In genomic region chr3:129173206-129173605, GRCh38 we compare ENCODE assay signal across 25 cellular contexts. TPM values are rescaled to one million over a fixed set of nuclear protein-coding genes. Genes with fewer than 3 reads are reported as not detected.
A peak's percentile ranks its signal among the peaks of the same experiment; 100 is the strongest.
DNase-seq lines count a peak whose midpoint lies in the region; ATAC-seq and TF ChIP-seq lines count a peak whose summit lies in the region.
"Had no signal": no experiment of that assay in that cellular context is flagged by ENCODE, and none has a peak within 500 bp of the region (broad histone marks: within the 10 kb centered on the region; RNA-seq: fewer than 3 reads in every experiment).

No MANE protein-coding gene starts in this region.

- H3K4me1 ChIP-seq in CD8-positive, alpha-beta T cell (ENCODE audit: insufficient read depth, low read length), result peaks cover 59% of the 10 kb centered on the region
- peaks cover 41 to 47% of the 10 kb centered on the region in 2 donors for H3K4me1 ChIP-seq in naive thymus-derived CD4-positive, alpha-beta T cell (ENCODE audit: control insufficient read depth in 2 of 2, insufficient read depth in 2 of 2, low read length in 2 of 2)
- H3K4me1 ChIP-seq: SJCRH30 had no signal

- peaks cover 26% of the 10 kb centered on the region for H3K36me3 ChIP-seq in CD8-positive, alpha-beta T cell (ENCODE audit: insufficient read depth, low read length)
- H3K36me3 ChIP-seq in naive thymus-derived CD4-positive, alpha-beta T cell (ENCODE audit: control insufficient read depth in 2 of 3, insufficient read depth in 3 of 3, low read length in 3 of 3), result peaks cover 12 to 44% (median 24%) of the 10 kb centered on the region in 3 experiments

- TF ChIP-seq CTCF in 22Rv1 (IDR thresholded peaks at IDR 0.05), result no peak
- no peak for TF ChIP-seq CTCF in CD8-positive, alpha-beta T cell (IDR thresholded peaks at IDR 0.05)
- no peak for TF ChIP-seq CTCF in brain (conservative IDR thresholded peaks at IDR 0.05)
- TF ChIP-seq CTCF in GM20000 (IDR thresholded peaks at IDR 0.05; ENCODE audit: extremely low read depth, missing control alignments), result no peak

- POLR2A ChIA-PET in CD8-positive, alpha-beta T cell (lab: Charles Lee), result interaction anchor here (0.7 kb wide), 1 partner anchor 52 kb away, joined by 3 read pairs; the partner anchor contains the start of gene RAB43
- POLR2A ChIA-PET in naive thymus-derived CD4-positive, alpha-beta T cell (lab: Charles Lee), result no interaction called here

- no peaks in the 10 kb centered on the region for H3K9me3 Mint-ChIP-seq in CD8-positive, alpha-beta T cell
- H3K9me3 Mint-ChIP-seq in brain, result no peaks in the 10 kb centered on the region
- peaks cover 0 to 2% (median 0%) of the 10 kb centered on the region in 11 donors for H3K9me3 Mint-ChIP-seq in naive thymus-derived CD4-positive, alpha-beta T cell
- H3K9me3 Mint-ChIP-seq: dendritic cell treated with granulocyte-macrophage colony-stimulating factor and Interleukin-4, amounts not matched to agents 40 ng/mL and 50 ng/mL, for 4 days had no signal

- H3K9me3 ChIP-seq in CD8-positive, alpha-beta T cell (ENCODE audit: low read length), result no peaks in the 10 kb centered on the region
- no peaks in the 10 kb centered on the region for H3K9me3 ChIP-seq in naive thymus-derived CD4-positive, alpha-beta T cell (ENCODE audit: control insufficient read depth in 2 of 3, low read length in 3 of 3)
- H3K9me3 ChIP-seq: body of pancreas, pancreas, SJCRH30 had no signal

- H3K4me3 ChIP-seq in CD8-positive, alpha-beta T cell (ENCODE audit: low read depth, low read length), result no peak overlapping the region
- no peak overlapping the region for H3K4me3 ChIP-seq in naive thymus-derived CD4-positive, alpha-beta T cell (ENCODE audit: low read length)
- H3K4me3 ChIP-seq: body of pancreas, lung, SJCRH30, skin epidermis had no signal

- ATAC-seq in CD8-positive, alpha-beta T cell, result no peak
- no peak for ATAC-seq in naive thymus-derived CD4-positive, alpha-beta T cell
- no peak for ATAC-seq in HG03139 (IDR thresholded peaks at IDR 0.05; ENCODE audit: unreplicated experiment)
- ATAC-seq: body of pancreas had no signal

- peaks cover 75% of the 10 kb centered on the region for H3K36me3 Mint-ChIP-seq in CD8-positive, alpha-beta T cell
- H3K36me3 Mint-ChIP-seq in brain, result peaks cover 60% of the 10 kb centered on the region
- H3K36me3 Mint-ChIP-seq in naive thymus-derived CD4-positive, alpha-beta T cell, result peaks cover 20 to 50% (median 32%) of the 10 kb centered on the region in 5 donors

- peak overlapping the region; percentile 12; the same call in 1 of the 2 replicates for H3K27ac ChIP-seq in 22Rv1
- no peak overlapping the region for H3K27ac ChIP-seq in CD8-positive, alpha-beta T cell (ENCODE audit: low read depth, low read length)
- peak overlapping the region; percentile 58 for H3K27ac ChIP-seq in naive thymus-derived CD4-positive, alpha-beta T cell (ENCODE audit: low read depth, low read length)
- H3K27ac ChIP-seq: pancreas, SJCRH30, skin epidermis had no signal

- CTCF ChIA-PET in CD8-positive, alpha-beta T cell (lab: Charles Lee), result no interaction called here
- CTCF ChIA-PET in naive thymus-derived CD4-positive, alpha-beta T cell (lab: Charles Lee), result no interaction called here

- H3K4me1 Mint-ChIP-seq in CD8-positive, alpha-beta T cell (ENCODE audit: low read depth), result peaks cover 71% of the 10 kb centered on the region
- H3K4me1 Mint-ChIP-seq in brain, result peaks cover 47% of the 10 kb centered on the region
- peaks cover 36 to 84% (median 68%) of the 10 kb centered on the region in 7 donors for H3K4me1 Mint-ChIP-seq in naive thymus-derived CD4-positive, alpha-beta T cell

- intact Hi-C loops in CD8-positive, alpha-beta T cell (cut with DNase I, micrococcal nuclease), result loop anchor here in 1 of 2 experiments (10.0 kb wide), 1 partner anchor 528 kb away; no protein-coding TSS in a partner anchor
- intact Hi-C loops in naive thymus-derived CD4-positive, alpha-beta T cell (cut with micrococcal nuclease), result no loop called here

- no peaks in the 10 kb centered on the region for H3K27me3 ChIP-seq in CD8-positive, alpha-beta T cell (ENCODE audit: insufficient read depth, low read length)
- no peaks in the 10 kb centered on the region for H3K27me3 ChIP-seq in naive thymus-derived CD4-positive, alpha-beta T cell (ENCODE audit: control insufficient read depth in 2 of 2, insufficient read depth in 2 of 2, low read length in 2 of 2)
- H3K27me3 ChIP-seq: body of pancreas, pancreas, SJCRH30 had no signal

- peak overlapping the region; percentile 2 for H3K4me3 Mint-ChIP-seq in CD8-positive, alpha-beta T cell
- H3K4me3 Mint-ChIP-seq in brain, result peak overlapping the region in 1 of 5 experiments; percentile 45
- H3K4me3 Mint-ChIP-seq in naive thymus-derived CD4-positive, alpha-beta T cell, result peak overlapping the region in 8 of 10 donors; percentile 13 to 98 (median 66)
- H3K4me3 Mint-ChIP-seq: dendritic cell treated with granulocyte-macrophage colony-stimulating factor and Interleukin-4, amounts not matched to agents 40 ng/mL and 50 ng/mL, for 4 days had no signal

- H3K27ac Mint-ChIP-seq in CD8-positive, alpha-beta T cell, result peak overlapping the region; percentile 45
- H3K27ac Mint-ChIP-seq in brain, result peak overlapping the region in 3 of 5 experiments; percentile 45 to 74 (median 47)
- peak overlapping the region in 3 of 9 donors; percentile 38 to 96 (median 62) for H3K27ac Mint-ChIP-seq in naive thymus-derived CD4-positive, alpha-beta T cell
- H3K27ac Mint-ChIP-seq: dendritic cell treated with granulocyte-macrophage colony-stimulating factor and Interleukin-4, amounts not matched to agents 40 ng/mL and 50 ng/mL, for 4 days had no signal

- H3K27me3 Mint-ChIP-seq in CD8-positive, alpha-beta T cell (ENCODE audit: low read depth), result no peaks in the 10 kb centered on the region
- H3K27me3 Mint-ChIP-seq in brain, result no peaks in the 10 kb centered on the region
- no peaks in the 10 kb centered on the region for H3K27me3 Mint-ChIP-seq in naive thymus-derived CD4-positive, alpha-beta T cell
- H3K27me3 Mint-ChIP-seq: dendritic cell treated with granulocyte-macrophage colony-stimulating factor and Interleukin-4, amounts not matched to agents 40 ng/mL and 50 ng/mL, for 4 days had no signal

- DNase-seq in CD8-positive, alpha-beta T cell, result no peak
- no peak for DNase-seq in naive thymus-derived CD4-positive, alpha-beta T cell
- DNase-seq in cortex of kidney (lab: John Stamatoyannopoulos, UW) (no peak), GM20000 (ENCODE audit: low spot score) (no peak), SHP77 treated with DMSO at 0.1 percent for 48 hours (lab: John Stamatoyannopoulos, UW) (no peak)
- DNase-seq: activated CD4-positive, alpha-beta T cell treated with anti-CD3 and anti-CD28 coated beads, Interleukin-2, amount 50 U/mL, for 1 hour; activated naive CD4-positive, alpha-beta T cell treated with anti-CD3 and anti-CD28 coated beads, Interleukin-2, amount 50 U/mL, for 16 hours; body of pancreas; COR-L47; DMS79 treated with DMSO at 0.1 percent for 48 hours; hypothalamus; NCI-H187; NCI-H774; OCI-M1; pancreas; SJCRH30; stimulated activated CD4-positive, alpha-beta T cell treated with anti-CD3 and anti-CD28 coated beads, Interleukin-2, amount 100 ng/mL, for 48 hours; stimulated activated naive CD4-positive, alpha-beta T cell treated with Interleukin-2 at 50 U/mL for 16 hours; trophoblast cell had no signal

RNA-seq across cellular contexts. Expression of gene CNBP, which starts 10.5 kb away (rescaled TPM):
- 100 to 1,000 TPM; 296 to 301 TPM for total RNA-seq in CD8-positive, alpha-beta T cell
- 270 TPM for polyA plus RNA-seq in brain (ENCODE audit: insufficient read depth, low read depth, low replicate concordance)
- 100 to 1,000 TPM; 259 to 366 (median 327) TPM for total RNA-seq in naive thymus-derived CD4-positive, alpha-beta T cell
- 1,000 to 10,000 TPM in 1 of 2 donors, 100 to 1,000 TPM in 1; 935 to 1,159 TPM for polyA plus RNA-seq in naive thymus-derived CD4-positive, alpha-beta T cell

RNA-seq across cellular contexts. Expression of gene ISY1, which starts 12.3 kb away (rescaled TPM):
- total RNA-seq in CD8-positive, alpha-beta T cell, result 10 to 100 TPM; 35.2 to 38.7 TPM
- polyA plus RNA-seq in brain (ENCODE audit: insufficient read depth, low read depth, low replicate concordance), result 33.2 TPM
- 10 to 100 TPM; 27.6 to 65.1 (median 37.4) TPM for total RNA-seq in naive thymus-derived CD4-positive, alpha-beta T cell
- 100 to 1,000 TPM; 115 to 130 TPM for polyA plus RNA-seq in naive thymus-derived CD4-positive, alpha-beta T cell

RNA-seq across cellular contexts. Expression of gene RAB43, which starts 51.6 kb away (rescaled TPM):
- 10 to 100 TPM; 45.2 to 48.6 TPM for total RNA-seq in CD8-positive, alpha-beta T cell
- polyA plus RNA-seq in brain (ENCODE audit: insufficient read depth, low read depth, low replicate concordance), result 1.8 TPM
- 100 to 1,000 TPM in 2 of 5 experiments, 10 to 100 TPM in 3; 58.6 to 122 (median 72.8) TPM for total RNA-seq in naive thymus-derived CD4-positive, alpha-beta T cell
- 10 to 100 TPM; 27.2 to 56.0 TPM for polyA plus RNA-seq in naive thymus-derived CD4-positive, alpha-beta T cell
